23 cellular contexts compared by ENCODE assay signal in the genomic region with DNA sequence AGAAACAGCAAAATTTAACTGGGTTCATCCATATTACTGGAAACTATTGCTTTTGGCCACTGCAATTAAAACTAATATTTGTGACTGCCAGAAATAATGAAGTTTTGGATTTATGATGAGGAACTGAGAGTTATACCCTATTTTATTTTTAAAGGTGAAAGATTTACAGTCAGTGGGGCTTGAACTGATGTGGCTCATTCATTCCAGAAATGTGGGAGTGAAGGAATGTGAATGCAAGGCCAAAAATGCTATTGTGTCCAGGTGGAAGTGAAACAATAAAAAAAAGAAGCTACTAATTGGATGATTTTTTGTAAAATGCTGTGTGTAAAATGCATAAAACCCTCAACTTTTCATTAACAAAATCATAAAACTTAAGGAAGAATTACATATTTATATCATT.
DNase-seq lines count a peak whose midpoint lies in the region; ATAC-seq, FAIRE-seq and TF ChIP-seq lines count a peak whose summit lies in the region.
"Had no signal": no experiment of that assay in that cellular context is flagged by ENCODE, and none has a peak within 500 bp of the region (broad histone marks: within the 10 kb centered on the region; RNA-seq: fewer than 3 reads in every experiment).

No MANE protein-coding gene starts in this region.

- H3K4me3 Mint-ChIP-seq in nephron, result no peak overlapping the region
- no peak overlapping the region for H3K4me3 Mint-ChIP-seq in activated T-helper 1 cell treated with anti-CD3 and anti-CD28 coated beads, Interleukin-12 subunit alpha, Interleukin-12 subunit beta, Interleukin-2, Interleukin-4 antibody, amounts not matched to agents 30 ng/mL and 10 ng/mL and 1 ng/mL, durations not matched to agents 14 hours and 24 hours and 36 hours
- H3K4me3 Mint-ChIP-seq: CD4-positive, CD25-positive, alpha-beta regulatory T cell; CD8-positive, alpha-beta memory T cell; HFFc6 had no signal

- peak overlapping the region in 2 of 3 experiments; percentile 0 to 22 for H3K27ac Mint-ChIP-seq in nephron
- H3K27ac Mint-ChIP-seq in activated T-helper 1 cell treated with anti-CD3 and anti-CD28 coated beads, Interleukin-12 subunit alpha, Interleukin-12 subunit beta, Interleukin-2, Interleukin-4 antibody, amounts not matched to agents 30 ng/mL and 10 ng/mL and 1 ng/mL, durations not matched to agents 14 hours and 24 hours and 36 hours, result no peak overlapping the region
- H3K27ac Mint-ChIP-seq: CD4-positive, CD25-positive, alpha-beta regulatory T cell; CD8-positive, alpha-beta memory T cell; HFFc6 had no signal

- DNase-seq in GM23248 (no peak), NCI-H226 (peak; percentile 14), GM12878 (ENCODE audit: low read depth, low spot score) (no peak), NCI-H748 treated with DMSO at 0.1 percent for 48 hours (lab: John Stamatoyannopoulos, UW) (no peak), LoVo (ENCODE audit: low spot score) (no peak), caudate nucleus (lab: John Stamatoyannopoulos, UW) (no peak)
- DNase-seq in activated T-helper 1 cell treated with anti-CD3 and anti-CD28 coated beads, Interleukin-12 subunit alpha, Interleukin-12 subunit beta, Interleukin-2, Interleukin-4 antibody, amounts not matched to agents 30 ng/mL and 10 ng/mL and 1 ng/mL, durations not matched to agents 14 hours and 24 hours and 36 hours (ENCODE audit: low spot score), result no peak
- DNase-seq: BE2C; C1 segment of cervical spinal cord; CD4-positive, CD25-positive, alpha-beta regulatory T cell; CD8-positive, alpha-beta memory T cell; COR-L47; DMS 273 treated with DMSO at 0.1 percent for 48 hours; DMS53; DND-41; EL; GOT3; H7; HFFc6 had no signal

- SMC1A ChIA-PET in GM12878 (lab: Charles Lee; ENCODE audit: uncharacterized antibody, unreplicated experiment), result interaction anchor here (1.3 kb wide), 1 partner anchor 304 kb away, joined by 3 read pairs; no protein-coding TSS in a partner anchor

- no peak overlapping the region for H3K4me3 ChIP-seq in GM23248
- no peak overlapping the region for H3K4me3 ChIP-seq in GM12878

- H3K27me3 ChIP-seq in GM23248 (replicated peaks; ENCODE audit: insufficient read depth) (no peaks in the 10 kb centered on the region), GM12878 (replicated peaks in 1 of 2; ENCODE audit: control insufficient read depth in 2 of 2, insufficient read depth in 2 of 2, low read length in 1 of 2) (no peaks in the 10 kb centered on the region)
- H3K27me3 ChIP-seq: BE2C had no signal

- no peak overlapping the region for H3K27ac ChIP-seq in GM23248
- H3K27ac ChIP-seq in GM12878 (ENCODE audit: control insufficient read depth, insufficient read depth), result no peak overlapping the region
- no peak overlapping the region for H3K27ac ChIP-seq in caudate nucleus (ENCODE audit: low read depth, low read length)

- H3K36me3 ChIP-seq in GM23248 (ENCODE audit: low read depth) (no peaks in the 10 kb centered on the region), GM12878 (ENCODE audit: control insufficient read depth in 2 of 2, insufficient read depth in 2 of 2, low read length in 1 of 2) (no peaks in the 10 kb centered on the region)
- H3K36me3 ChIP-seq: BE2C had no signal

- 0 out of 2 replicates have a peak, but pooled peaks cover 4% of the 10 kb centered on the region for H3K9me2 ChIP-seq in GM23248 (ENCODE audit: insufficient read depth)

- H4K20me1 ChIP-seq in GM23248 (ENCODE audit: insufficient read depth) (no peaks in the 10 kb centered on the region), GM12878 (ENCODE audit: control insufficient read depth, insufficient read depth) (no peaks in the 10 kb centered on the region)

- TF ChIP-seq RAD21 in GM12878 (IDR thresholded peaks at IDR 0.05; ENCODE audit: insufficient read depth, low read depth, low read length), result no peak

- H3K9me3 ChIP-seq in GM23248 (ENCODE audit: low read depth), result no peaks in the 10 kb centered on the region
- H3K9me3 ChIP-seq in GM12878 (replicated peaks; ENCODE audit: control insufficient read depth, insufficient read depth, low read length), result no peaks in the 10 kb centered on the region
- H3K9me3 ChIP-seq: BE2C had no signal

- no peaks in the 10 kb centered on the region for H3K79me2 ChIP-seq in GM23248 (ENCODE audit: insufficient read depth)
- no peaks in the 10 kb centered on the region for H3K79me2 ChIP-seq in GM12878 (ENCODE audit: control insufficient read depth, insufficient read depth, low read length)

- TF ChIP-seq CTCF in GM12878 (IDR thresholded peaks at IDR 0.05 in 2 of 3, conservative IDR thresholded peaks at IDR 0.05 in 1 of 3; ENCODE audit: control insufficient read depth in 2 of 3, extremely low read depth in 1 of 3, insufficient read depth in 1 of 3, low read depth in 3 of 3, low read length in 3 of 3) (no peak), nephron (IDR thresholded peaks at IDR 0.05; ENCODE audit: unreplicated experiment in 3 of 3) (no peak)

- peaks cover 6% of the 10 kb centered on the region for H3K4me1 Mint-ChIP-seq in nephron
- no peaks in the 10 kb centered on the region for H3K4me1 Mint-ChIP-seq in activated T-helper 1 cell treated with anti-CD3 and anti-CD28 coated beads, Interleukin-12 subunit alpha, Interleukin-12 subunit beta, Interleukin-2, Interleukin-4 antibody, amounts not matched to agents 30 ng/mL and 10 ng/mL and 1 ng/mL, durations not matched to agents 14 hours and 24 hours and 36 hours (ENCODE audit: low read depth)
- H3K4me1 Mint-ChIP-seq: CD4-positive, CD25-positive, alpha-beta regulatory T cell; CD8-positive, alpha-beta memory T cell had no signal

- no peak for TF ChIP-seq EP300 in GM12878 (IDR thresholded peaks at IDR 0.05; ENCODE audit: borderline replicate concordance in 1 of 2, control insufficient read depth in 1 of 2, low read depth in 2 of 2, low read length in 2 of 2)

- TF ChIP-seq POLR2A in GM12878 (IDR thresholded peaks at IDR 0.05; ENCODE audit: low read depth, low read length), result no peak

- H3K9me3 Mint-ChIP-seq in nephron, result peaks cover 8% of the 10 kb centered on the region
- no peaks in the 10 kb centered on the region for H3K9me3 Mint-ChIP-seq in activated T-helper 1 cell treated with anti-CD3 and anti-CD28 coated beads, Interleukin-12 subunit alpha, Interleukin-12 subunit beta, Interleukin-2, Interleukin-4 antibody, amounts not matched to agents 30 ng/mL and 10 ng/mL and 1 ng/mL, durations not matched to agents 14 hours and 24 hours and 36 hours
- H3K9me3 Mint-ChIP-seq: HFFc6 had no signal

- H3K4me2 ChIP-seq in GM23248 (ENCODE audit: unreplicated experiment) (peak overlapping the region; percentile 39), GM12878 (ENCODE audit: control insufficient read depth, insufficient read depth) (no peak overlapping the region)

- POLR2A ChIA-PET in GM12878 (lab: Charles Lee), result no interaction called here

- H3K4me1 ChIP-seq in GM23248 (ENCODE audit: insufficient read depth) (peaks cover 28% of the 10 kb centered on the region), GM12878 (ENCODE audit: control insufficient read depth, insufficient read depth, low read length) (no peaks in the 10 kb centered on the region)
- H3K4me1 ChIP-seq: BE2C had no signal

- H3F3A ChIP-seq in GM23248 (ENCODE audit: insufficient read depth), result peaks cover 11% of the 10 kb centered on the region

- no TSS peak for BruUV-seq in GM12878 (replicated peaks; lab: Mats Ljungman, UMichigan)

- CTCF ChIA-PET in GM12878 (lab: Yijun Ruan, JAX), result no interaction called here

- H2AFZ ChIP-seq in GM23248 (no peak overlapping the region), GM12878 (ENCODE audit: control insufficient read depth, low read depth, low read length) (no peak overlapping the region)

- H3K9ac ChIP-seq in GM23248 (no peak overlapping the region), GM12878 (ENCODE audit: control insufficient read depth, insufficient read depth, low read length) (no peak overlapping the region)

- no peaks in the 10 kb centered on the region for H3K27me3 Mint-ChIP-seq in nephron (ENCODE audit: low read depth)
- no peaks in the 10 kb centered on the region for H3K27me3 Mint-ChIP-seq in activated T-helper 1 cell treated with anti-CD3 and anti-CD28 coated beads, Interleukin-12 subunit alpha, Interleukin-12 subunit beta, Interleukin-2, Interleukin-4 antibody, amounts not matched to agents 30 ng/mL and 10 ng/mL and 1 ng/mL, durations not matched to agents 14 hours and 24 hours and 36 hours (ENCODE audit: insufficient read depth)
- H3K27me3 Mint-ChIP-seq: CD4-positive, CD25-positive, alpha-beta regulatory T cell; CD8-positive, alpha-beta memory T cell had no signal

- RAD21 ChIA-PET in GM12878 (lab: Charles Lee; ENCODE audit: unreplicated experiment), result no interaction called here

- H3K36me3 Mint-ChIP-seq in nephron (ENCODE audit: low read depth), result no peaks in the 10 kb centered on the region
- no peaks in the 10 kb centered on the region for H3K36me3 Mint-ChIP-seq in activated T-helper 1 cell treated with anti-CD3 and anti-CD28 coated beads, Interleukin-12 subunit alpha, Interleukin-12 subunit beta, Interleukin-2, Interleukin-4 antibody, amounts not matched to agents 30 ng/mL and 10 ng/mL and 1 ng/mL, durations not matched to agents 14 hours and 24 hours and 36 hours (ENCODE audit: low read depth)
- H3K36me3 Mint-ChIP-seq: CD4-positive, CD25-positive, alpha-beta regulatory T cell; CD8-positive, alpha-beta memory T cell had no signal

- peak; percentile 29; the same call in 1 of the 3 replicates for ATAC-seq in GM12878
- ATAC-seq: HCT116 had no signal

- intact Hi-C loops in GM12878 (cut with micrococcal nuclease; ENCODE audit: unreplicated experiment), result loop anchor here (5.0 kb wide), 1 partner anchor 117 kb away; no protein-coding TSS in a partner anchor
- intact Hi-C loops in activated T-helper 1 cell treated with anti-CD3 and anti-CD28 coated beads, Interleukin-12 subunit alpha, Interleukin-12 subunit beta, Interleukin-2, Interleukin-4 antibody, amounts not matched to agents 30 ng/mL and 10 ng/mL and 1 ng/mL, durations not matched to agents 14 hours and 24 hours and 36 hours (cut with micrococcal nuclease), result no loop called here

- in situ Hi-C loops in GM23248 (cut with MboI) (no loop called here), GM12878 (cut with MboI) (no loop called here)

- no peak for FAIRE-seq in GM12878 (lab: Jason Lieb, UNC)
- FAIRE-seq: GM12892, GM18507 had no signal

TF ChIP-seq in GM12878, 131 proteins besides CTCF, POLR2A, EP300 and RAD21 (continues in another document):
- TF ChIP-seq ZNF207 (IDR thresholded peaks at IDR 0.05; ENCODE audit: borderline replicate concordance) (no peak), IKZF1 (conservative IDR thresholded peaks at IDR 0.05) (0 out of 2 replicates have a peak, but pooled peaks have one; percentile 13), MTA2 (IDR thresholded peaks at IDR 0.05; ENCODE audit: low read depth) (peak; percentile 70)
- TF ChIP-seq, protein P1, sequence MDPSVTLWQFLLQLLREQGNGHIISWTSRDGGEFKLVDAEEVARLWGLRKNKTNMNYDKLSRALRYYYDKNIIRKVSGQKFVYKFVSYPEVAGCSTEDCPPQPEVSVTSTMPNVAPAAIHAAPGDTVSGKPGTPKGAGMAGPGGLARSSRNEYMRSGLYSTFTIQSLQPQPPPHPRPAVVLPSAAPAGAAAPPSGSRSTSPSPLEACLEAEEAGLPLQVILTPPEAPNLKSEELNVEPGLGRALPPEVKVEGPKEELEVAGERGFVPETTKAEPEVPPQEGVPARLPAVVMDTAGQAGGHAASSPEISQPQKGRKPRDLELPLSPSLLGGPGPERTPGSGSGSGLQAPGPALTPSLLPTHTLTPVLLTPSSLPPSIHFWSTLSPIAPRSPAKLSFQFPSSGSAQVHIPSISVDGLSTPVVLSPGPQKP (IDR thresholded peaks at IDR 0.05; ENCODE audit: low read depth, low read length), result no peak
